14 cellular contexts compared by ENCODE assay signal in the genomic region with DNA sequence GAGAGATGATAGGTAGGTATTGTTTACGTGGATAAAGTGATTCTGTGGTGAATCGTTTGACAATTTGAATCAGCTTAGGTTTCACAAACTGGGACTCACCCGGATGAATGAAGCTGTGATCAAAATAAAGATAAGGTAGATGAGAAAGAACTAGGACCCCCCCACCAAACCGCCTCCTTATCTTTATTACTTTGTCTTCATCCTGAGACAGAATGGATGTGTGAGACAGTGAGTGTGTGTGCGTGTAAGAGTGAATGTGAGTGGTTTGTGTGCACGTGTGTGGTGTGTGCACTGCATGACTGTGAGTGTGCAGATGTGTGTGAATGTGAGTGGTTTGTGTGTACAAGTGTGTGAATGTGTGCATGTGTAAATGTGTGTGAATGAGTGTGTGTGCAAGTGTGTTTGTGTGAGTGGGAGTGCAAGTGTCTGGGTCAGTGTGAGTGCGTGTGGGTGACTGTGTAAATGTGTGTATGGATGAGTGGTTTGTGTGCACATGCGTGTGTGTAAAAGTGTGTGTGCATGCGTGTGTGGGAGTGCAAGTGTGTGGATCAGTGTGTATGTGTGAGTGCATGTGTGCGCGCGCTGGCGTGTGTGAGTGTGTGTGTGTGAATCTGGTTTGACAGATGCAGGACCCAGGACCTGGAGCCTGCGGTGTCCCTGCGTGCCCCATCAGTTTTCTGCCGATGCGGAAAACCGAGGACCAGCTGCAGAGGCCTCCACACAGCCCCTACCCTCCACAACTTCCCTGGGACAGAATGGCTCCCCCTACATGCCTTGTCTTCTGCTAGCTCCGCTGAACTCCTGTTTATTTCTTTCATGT. TPM values are rescaled to one million over a fixed set of nuclear protein-coding genes. Genes with fewer than 3 reads are reported as not detected.
A peak's percentile ranks its signal among the peaks of the same experiment; 100 is the strongest.
DNase-seq lines count a peak whose midpoint lies in the region; ATAC-seq and TF ChIP-seq lines count a peak whose summit lies in the region.
"Had no signal": no experiment of that assay in that cellular context is flagged by ENCODE, and none has a peak within 500 bp of the region (broad histone marks: within the 10 kb centered on the region; RNA-seq: fewer than 3 reads in every experiment).

No MANE protein-coding gene starts in this region.

- intact Hi-C loops in heart right ventricle (cut with DNase I) (loop anchor here in 3 of 10 donors (5.0 kb wide), 3 partner anchors 39 to 274 kb away; a partner anchor contains a TSS), Right ventricle myocardium inferior (cut with DNase I) (no loop called here), colonic mucosa (cut with DNase I) (loop anchor here (5.0 kb wide), 1 partner anchor 129 kb away; a partner anchor contains a TSS)

- peak overlapping the region in 8 of 10 donors; percentile 15 to 99 (median 67) for H3K27ac ChIP-seq in heart right ventricle
- H3K27ac ChIP-seq in colonic mucosa, result no peak overlapping the region
- H3K27ac ChIP-seq: prostate gland had no signal

- H3K36me3 Mint-ChIP-seq in brain, result peaks cover 10% of the 10 kb centered on the region
- no peaks in the 10 kb centered on the region for H3K36me3 Mint-ChIP-seq in stimulated activated effector memory CD8-positive, alpha-beta T cell treated with anti-CD3 and anti-CD28 coated beads, Interleukin-12 subunit alpha, Interleukin-12 subunit beta, amount 100 ng/mL, for 72 hours
- H3K36me3 Mint-ChIP-seq: activated naive CD4-positive, alpha-beta T cell treated with anti-CD3 and anti-CD28 coated beads, Interleukin-2, amount 50 U/mL, for 24 hours had no signal

- TF ChIP-seq CTCF in heart right ventricle (IDR thresholded peaks at IDR 0.05) (no peak), brain (conservative IDR thresholded peaks at IDR 0.05) (no peak), colonic mucosa (IDR thresholded peaks at IDR 0.05) (no peak)

- H3K36me3 ChIP-seq in heart right ventricle, result peaks cover 0 to 38% (median 6%) of the 10 kb centered on the region in 9 donors
- H3K36me3 ChIP-seq in colonic mucosa, result no peaks in the 10 kb centered on the region
- H3K36me3 ChIP-seq: prostate gland had no signal

- peaks cover 0 to 5% (median 0%) of the 10 kb centered on the region in 5 experiments for H3K9me3 Mint-ChIP-seq in brain
- H3K9me3 Mint-ChIP-seq in stimulated activated effector memory CD8-positive, alpha-beta T cell treated with anti-CD3 and anti-CD28 coated beads, Interleukin-12 subunit alpha, Interleukin-12 subunit beta, amount 100 ng/mL, for 72 hours, result no peaks in the 10 kb centered on the region
- H3K9me3 Mint-ChIP-seq: activated naive CD4-positive, alpha-beta T cell treated with anti-CD3 and anti-CD28 coated beads, Interleukin-2, amount 50 U/mL, for 24 hours had no signal

- 82% methylated on average over 19 of the region's 19 CpGs for WGBS in heart right ventricle, 2 donors

- DNase-seq in heart right ventricle, result no peak
- no peak for DNase-seq in Right ventricle myocardium inferior (ENCODE audit: missing footprints)
- DNase-seq in stimulated activated effector memory CD8-positive, alpha-beta T cell treated with anti-CD3 and anti-CD28 coated beads, Interleukin-12 subunit alpha, Interleukin-12 subunit beta, amount 100 ng/mL, for 72 hours (ENCODE audit: low spot score in 2 of 2), result no peak
- DNase-seq in DMS153 (lab: John Stamatoyannopoulos, UW), result no peak
- DNase-seq in DMS53 treated with DMSO at 0.1 percent for 48 hours (lab: John Stamatoyannopoulos, UW; ENCODE audit: unreplicated experiment), result no peak
- no peak for DNase-seq in colonic mucosa
- DNase-seq: BE2C; effector memory CD4-positive, alpha-beta T cell; lower lobe of right lung; NCI-H187 had no signal

- no peak for ATAC-seq in heart right ventricle
- ATAC-seq in Right ventricle myocardium inferior, result no peak
- ATAC-seq in stimulated activated effector memory CD8-positive, alpha-beta T cell treated with anti-CD3 and anti-CD28 coated beads, Interleukin-12 subunit alpha, Interleukin-12 subunit beta, amount 100 ng/mL, for 72 hours, result peak; percentile 77
- ATAC-seq: lower lobe of right lung had no signal

- H3K27ac Mint-ChIP-seq in brain, result peak overlapping the region in 4 of 5 experiments; percentile 3 to 81 (median 28)
- peak overlapping the region; percentile 29 for H3K27ac Mint-ChIP-seq in stimulated activated effector memory CD8-positive, alpha-beta T cell treated with anti-CD3 and anti-CD28 coated beads, Interleukin-12 subunit alpha, Interleukin-12 subunit beta, amount 100 ng/mL, for 72 hours
- H3K27ac Mint-ChIP-seq: activated naive CD4-positive, alpha-beta T cell treated with anti-CD3 and anti-CD28 coated beads, Interleukin-2, amount 50 U/mL, for 24 hours had no signal

- H3K4me3 Mint-ChIP-seq in brain, result peak overlapping the region in 1 of 5 experiments; percentile 2
- H3K4me3 Mint-ChIP-seq in stimulated activated effector memory CD8-positive, alpha-beta T cell treated with anti-CD3 and anti-CD28 coated beads, Interleukin-12 subunit alpha, Interleukin-12 subunit beta, amount 100 ng/mL, for 72 hours, result no peak overlapping the region
- H3K4me3 Mint-ChIP-seq: activated naive CD4-positive, alpha-beta T cell treated with anti-CD3 and anti-CD28 coated beads, Interleukin-2, amount 50 U/mL, for 24 hours had no signal

- H3K4me3 ChIP-seq in heart right ventricle, result no peak overlapping the region
- H3K4me3 ChIP-seq in colonic mucosa, result no peak overlapping the region
- H3K4me3 ChIP-seq: lower lobe of right lung, prostate gland had no signal

- H3K9me3 ChIP-seq in heart right ventricle (no peaks in the 10 kb centered on the region), colonic mucosa (no peaks in the 10 kb centered on the region)
- H3K9me3 ChIP-seq: BE2C, lower lobe of right lung, prostate gland had no signal

- no peak overlapping the region for H3K9ac ChIP-seq in colonic mucosa (ENCODE audit: low read depth in 2 of 2, low read length in 2 of 2)

- H3K27me3 ChIP-seq in heart right ventricle (no peaks in the 10 kb centered on the region), colonic mucosa (no peaks in the 10 kb centered on the region)
- H3K27me3 ChIP-seq: BE2C had no signal

- H3K4me1 Mint-ChIP-seq in brain, result peaks cover 13% of the 10 kb centered on the region
- peaks cover 44% of the 10 kb centered on the region for H3K4me1 Mint-ChIP-seq in stimulated activated effector memory CD8-positive, alpha-beta T cell treated with anti-CD3 and anti-CD28 coated beads, Interleukin-12 subunit alpha, Interleukin-12 subunit beta, amount 100 ng/mL, for 72 hours

- peaks cover 6% of the 10 kb centered on the region for H3K27me3 Mint-ChIP-seq in brain
- H3K27me3 Mint-ChIP-seq: activated naive CD4-positive, alpha-beta T cell treated with anti-CD3 and anti-CD28 coated beads, Interleukin-2, amount 50 U/mL, for 24 hours had no signal

- H3K4me1 ChIP-seq in heart right ventricle, result peaks cover 19 to 76% (median 58%) of the 10 kb centered on the region in 9 donors
- no peaks in the 10 kb centered on the region for H3K4me1 ChIP-seq in colonic mucosa
- H3K4me1 ChIP-seq: prostate gland had no signal

TF ChIP-seq in PFSK-1, 5 proteins besides CTCF, POLR2A, EP300 and RAD21:
- peak; percentile 35; the same call in 1 of the 2 replicates for TF ChIP-seq POLR2AphosphoS5 (IDR thresholded peaks at IDR 0.05; ENCODE audit: low read depth, low read length)
- no peak for TF ChIP-seq SIN3A (IDR thresholded peaks at IDR 0.05; ENCODE audit: borderline replicate concordance, insufficient read depth, low read length)
TF ChIP-seq in PFSK-1: peak in this region for 1.

RNA-seq across cellular contexts. Expression of a gene that starts 11.4 kb away (rescaled TPM):
- 100 to 1,000 TPM in 8 of 10 donors, 10 to 100 TPM in 2; 76.8 to 263 (median 137) TPM for total RNA-seq in heart right ventricle
- polyA plus RNA-seq in heart right ventricle, result 100 to 1,000 TPM; 199 to 310 TPM
- 131 TPM for total RNA-seq in Right ventricle myocardium inferior
- 107 TPM for polyA plus RNA-seq in PFSK-1 (2012; ENCODE audit: insufficient read length, low read depth)
- polyA plus RNA-seq in brain (ENCODE audit: insufficient read depth, low read depth, low replicate concordance), result 47.3 TPM
- total RNA-seq in colonic mucosa, result 10 to 100 TPM; 15.4 to 34.5 TPM

RNA-seq across cellular contexts. Expression of a gene that starts 11.6 kb away (rescaled TPM):
- total RNA-seq in heart right ventricle (100 to 1,000 TPM; 553 to 918 (median 731) TPM), Right ventricle myocardium inferior (880 TPM), colonic mucosa (100 to 1,000 TPM; 159 to 166 TPM)
- polyA plus RNA-seq in heart right ventricle (1,000 to 10,000 TPM in 1 of 2 donors, 100 to 1,000 TPM in 1; 500 to 1,050 TPM), brain (ENCODE audit: insufficient read depth, low read depth, low replicate concordance) (245 TPM)
- polyA plus RNA-seq in PFSK-1 (2012; ENCODE audit: insufficient read length, low read depth), result 131 TPM

RNA-seq across cellular contexts. Expression of a gene that starts 33.5 kb away (rescaled TPM):
- total RNA-seq in heart right ventricle (10 to 100 TPM; 32.8 to 52.0 (median 44.7) TPM), Right ventricle myocardium inferior (43.3 TPM), colonic mucosa (100 to 1,000 TPM; 251 to 279 TPM)
- polyA plus RNA-seq in heart right ventricle (10 to 100 TPM; 33.0 to 40.5 TPM), brain (ENCODE audit: insufficient read depth, low read depth, low replicate concordance) (83.6 TPM)
- 26.8 TPM for polyA plus RNA-seq in PFSK-1 (2012; ENCODE audit: insufficient read length, low read depth)

RNA-seq across cellular contexts. Expression of a gene that starts 51.0 kb away (rescaled TPM):
- 10 to 100 TPM; 23.2 to 52.9 (median 33.9) TPM for total RNA-seq in heart right ventricle
- polyA plus RNA-seq in heart right ventricle, result 10 to 100 TPM; 10.8 to 48.6 TPM
- 21.9 TPM for total RNA-seq in Right ventricle myocardium inferior
- polyA plus RNA-seq in PFSK-1 (2012; ENCODE audit: insufficient read length, low read depth), result 94.9 TPM
- 19.2 TPM for polyA plus RNA-seq in brain (ENCODE audit: insufficient read depth, low read depth, low replicate concordance)
- total RNA-seq in colonic mucosa, result 10 to 100 TPM; 25.4 to 66.5 TPM
